In genomic region chr13:99302637-99303505, GRCh38 we compare ENCODE assay signal across 13 cellular contexts. TPM values are rescaled to one million over a fixed set of nuclear protein-coding genes. Genes with fewer than 3 reads are reported as not detected.
DNase-seq lines count a peak whose midpoint lies in the region; ATAC-seq, FAIRE-seq and TF ChIP-seq lines count a peak whose summit lies in the region.
"Had no signal": no experiment of that assay in that cellular context is flagged by ENCODE, and none has a peak within 500 bp of the region (broad histone marks: within the 10 kb centered on the region; RNA-seq: fewer than 3 reads in every experiment).

No MANE protein-coding gene starts in this region.

- H3K36me3 ChIP-seq in osteoblast (ENCODE audit: insufficient read depth, low read length): no peaks in the 10 kb centered on the region

- H3K4me1 Mint-ChIP-seq in activated CD8-positive, alpha-beta memory T cell treated with anti-CD3 and anti-CD28 coated beads, Interleukin-2, amount 10 ng/mL, durations not matched to agents 7 days and 5 days: peaks cover 80% of the 10 kb centered on the region

- H3K9me3 Mint-ChIP-seq in activated CD8-positive, alpha-beta memory T cell treated with anti-CD3 and anti-CD28 coated beads, Interleukin-2, amount 10 ng/mL, durations not matched to agents 7 days and 5 days (ENCODE audit: low read depth): no peaks in the 10 kb centered on the region
- H3K9me3 Mint-ChIP-seq in activated naive CD4-positive, alpha-beta T cell treated with anti-CD3 and anti-CD28 coated beads, Interleukin-2, amount 50 U/mL, for 72 hours: no peaks in the 10 kb centered on the region

- H3K4me3 Mint-ChIP-seq in activated CD8-positive, alpha-beta memory T cell treated with anti-CD3 and anti-CD28 coated beads, Interleukin-2, amount 10 ng/mL, durations not matched to agents 7 days and 5 days: peak overlapping the region; percentile 78

- H3K36me3 Mint-ChIP-seq in activated CD8-positive, alpha-beta memory T cell treated with anti-CD3 and anti-CD28 coated beads, Interleukin-2, amount 10 ng/mL, durations not matched to agents 7 days and 5 days: peaks cover 32% of the 10 kb centered on the region
- H3K36me3 Mint-ChIP-seq in activated naive CD4-positive, alpha-beta T cell treated with anti-CD3 and anti-CD28 coated beads, Interleukin-2, amount 50 U/mL, for 72 hours: peaks cover 47 to 56% of the 10 kb centered on the region in 2 donors

- H3K27ac Mint-ChIP-seq in activated CD8-positive, alpha-beta memory T cell treated with anti-CD3 and anti-CD28 coated beads, Interleukin-2, amount 10 ng/mL, durations not matched to agents 7 days and 5 days: peak overlapping the region; percentile 84
- peak overlapping the region; percentile 91 to 94 for H3K27ac Mint-ChIP-seq in activated naive CD4-positive, alpha-beta T cell treated with anti-CD3 and anti-CD28 coated beads, Interleukin-2, amount 50 U/mL, for 72 hours

- ATAC-seq in activated CD8-positive, alpha-beta memory T cell treated with anti-CD3 and anti-CD28 coated beads, Interleukin-2, amount 10 ng/mL, durations not matched to agents 7 days and 5 days: no peak
- ATAC-seq in activated naive CD4-positive, alpha-beta T cell treated with anti-CD3 and anti-CD28 coated beads, Interleukin-2, amount 50 U/mL, for 72 hours: no peak
- ATAC-seq in GM21367 (IDR thresholded peaks at IDR 0.05; ENCODE audit: unreplicated experiment): no peak

- no peaks in the 10 kb centered on the region for H4K20me1 ChIP-seq in osteoblast (ENCODE audit: insufficient read depth, low read length)

- no peak for TF ChIP-seq CTCF in osteoblast (IDR thresholded peaks at IDR 0.05; ENCODE audit: extremely low read depth, low read depth, low read length)

- no peaks in the 10 kb centered on the region for H3K9me3 ChIP-seq in osteoblast (ENCODE audit: low read depth, low read length)
- H3K9me3 ChIP-seq: Caco-2 had no signal

- H3K79me2 ChIP-seq in osteoblast (ENCODE audit: insufficient read depth, low read length): peaks cover 10% of the 10 kb centered on the region

- H3K4me1 ChIP-seq in osteoblast (ENCODE audit: insufficient read depth, low read length): peaks cover 8% of the 10 kb centered on the region
- H3K4me1 ChIP-seq: Caco-2 had no signal

- H3K27me3 ChIP-seq in osteoblast (ENCODE audit: insufficient read depth, low read length): no peaks in the 10 kb centered on the region
- H3K27me3 ChIP-seq: dorsolateral prefrontal cortex had no signal

- no peak overlapping the region for H3K4me2 ChIP-seq in osteoblast (ENCODE audit: insufficient read depth, low read length)

- peak; percentile 67 for FAIRE-seq in GM18507 (lab: Jason Lieb, UNC)

- H3K4me3 ChIP-seq in osteoblast (ENCODE audit: insufficient read depth, low read length): no peak overlapping the region

- no peaks in the 10 kb centered on the region for H3K27me3 Mint-ChIP-seq in activated CD8-positive, alpha-beta memory T cell treated with anti-CD3 and anti-CD28 coated beads, Interleukin-2, amount 10 ng/mL, durations not matched to agents 7 days and 5 days

- DNase-seq in activated CD8-positive, alpha-beta memory T cell treated with anti-CD3 and anti-CD28 coated beads, Interleukin-2, amount 10 ng/mL, durations not matched to agents 7 days and 5 days: no peak
- no peak for DNase-seq in activated CD8-positive, alpha-beta memory T cell treated with anti-CD3 and anti-CD28 coated beads for 24 hours
- DNase-seq in GM18507 (ENCODE audit: extremely low spot score, insufficient read length, low read depth) (no peak), osteoblast (ENCODE audit: insufficient read length, low spot score, missing footprints) (peak; percentile 25), NCI-H2196 treated with DMSO at 0.1 percent for 48 hours (lab: John Stamatoyannopoulos, UW; ENCODE audit: unreplicated experiment) (no peak)
- no peak for DNase-seq in activated naive CD4-positive, alpha-beta T cell treated with anti-CD3 and anti-CD28 coated beads, Interleukin-2, amount 50 U/mL, for 72 hours (ENCODE audit: low spot score in 2 of 2)
- DNase-seq in effector CD8-positive, alpha-beta T cell (lab: John Stamatoyannopoulos, UW): no peak
- DNase-seq: activated CD4-positive, alpha-beta T cell treated with anti-CD3 and anti-CD28 coated beads for 1 hour; Caco-2; NCI-H1092 had no signal

- CTCF ChIA-PET in activated CD8-positive, alpha-beta memory T cell treated with anti-CD3 and anti-CD28 coated beads, Interleukin-2, amount 10 ng/mL, durations not matched to agents 7 days and 5 days (lab: Charles Lee): interaction anchor here (0.9 to 1.7 kb wide), 7 partner anchors 10 to 134 kb away, joined by 3 to 6 read pairs (median 4); no protein-coding TSS in a partner anchor

- no peak overlapping the region for H3K27ac ChIP-seq in osteoblast (ENCODE audit: low read depth, low read length)
- H3K27ac ChIP-seq: RWPE1 had no signal

- no peak overlapping the region for H2AFZ ChIP-seq in osteoblast (ENCODE audit: low read length)

RNA-seq across cellular contexts. Expression of gene GPR183, which starts 4.3 kb away (rescaled TPM):
- 10 to 100 TPM; 15.3 to 19.5 TPM for total RNA-seq in activated CD8-positive, alpha-beta memory T cell treated with anti-CD3 and anti-CD28 coated beads, Interleukin-2, amount 10 ng/mL, durations not matched to agents 7 days and 5 days
- total RNA-seq in activated naive CD4-positive, alpha-beta T cell treated with anti-CD3 and anti-CD28 coated beads, Interleukin-2, amount 50 U/mL, for 72 hours: 10 to 100 TPM; 55.0 to 55.4 TPM
- 0.29 and 0.36 TPM in 2 replicates for total RNA-seq in osteoblast
- total RNA-seq: Caco-2 had no signal

RNA-seq across cellular contexts. Expression of gene GPR18, which starts 44.7 kb away (rescaled TPM):
- total RNA-seq in activated CD8-positive, alpha-beta memory T cell treated with anti-CD3 and anti-CD28 coated beads, Interleukin-2, amount 10 ng/mL, durations not matched to agents 7 days and 5 days: 10 to 100 TPM; 11.1 to 13.1 TPM
- 1 to 10 TPM; 2.0 to 8.4 TPM for total RNA-seq in activated naive CD4-positive, alpha-beta T cell treated with anti-CD3 and anti-CD28 coated beads, Interleukin-2, amount 50 U/mL, for 72 hours
- total RNA-seq in osteoblast: under 0.01 TPM in 1 of 2 replicates, not detected in the other
- total RNA-seq: Caco-2, dorsolateral prefrontal cortex had no signal

Comparison
In these comparisons a context has a peak if more than half of its experiments do, and no peak if none do; other contexts are left out.
1. RNA of gene GPR183, which starts 4.3 kb away (total RNA-seq): 55.0 to 55.4 TPM in activated naive CD4-positive, alpha-beta T cell treated with anti-CD3 and anti-CD28 coated beads, Interleukin-2, amount 50 U/mL, for 72 hours and 15.3 to 19.5 TPM in activated CD8-positive, alpha-beta memory T cell treated with anti-CD3 and anti-CD28 coated beads, Interleukin-2, amount 10 ng/mL, durations not matched to agents 7 days and 5 days; 0.29 to 0.36 TPM in osteoblast; every median in the first group is over 10 times any median in the second.